Comparison of ENCODE assay signal across 8 cellular contexts in the genomic region with DNA sequence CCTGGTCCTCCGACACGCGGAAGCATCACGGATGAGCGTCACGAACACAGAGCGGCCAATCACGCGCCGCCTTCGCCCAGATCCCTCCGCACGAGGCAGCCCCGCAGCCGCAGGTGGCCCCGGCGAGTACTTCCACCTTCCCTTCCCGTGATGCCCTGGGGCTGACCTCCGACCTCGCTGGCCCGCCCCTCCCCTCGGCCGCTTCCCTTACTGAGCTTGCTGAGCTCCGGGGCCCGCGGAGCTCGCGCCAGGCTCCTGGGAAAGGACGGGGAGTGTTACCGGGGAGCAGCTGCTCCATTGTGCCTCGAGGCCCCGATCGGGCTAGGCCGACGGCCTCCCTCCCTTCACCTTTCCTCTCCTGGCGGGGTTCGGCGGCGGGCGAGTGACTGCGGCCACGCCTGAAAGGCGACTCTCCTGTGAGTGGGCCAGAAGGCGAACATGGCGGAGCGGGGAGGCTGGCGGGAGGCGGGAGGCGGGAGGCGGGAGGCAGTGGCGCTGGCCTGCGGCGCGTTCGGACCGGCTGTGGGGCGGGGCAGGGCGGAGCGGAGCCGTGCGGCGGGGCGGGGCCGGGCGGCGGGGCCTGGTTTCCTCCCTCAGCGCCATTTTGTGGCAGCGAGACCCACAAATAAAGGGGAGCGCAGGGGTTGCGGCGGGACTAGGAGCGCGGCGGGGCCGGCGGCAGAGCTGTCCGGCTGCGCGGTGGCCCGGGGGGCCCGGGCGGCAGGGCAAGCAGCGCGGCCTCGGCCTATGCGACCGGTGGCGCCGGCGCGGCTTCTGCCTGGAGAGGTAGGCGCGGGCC.
DNase-seq lines count a peak whose midpoint lies in the region; ATAC-seq and TF ChIP-seq lines count a peak whose summit lies in the region.

A gene (plus strand): TSS at position 589 of the 799 bp plus-strand sequence. CDS start 8,760 bp downstream, outside the sequence.

- H3K9ac ChIP-seq in iPS-20b (ENCODE audit: low read depth, low read length): peak within 1 kb of the TSS; percentile 99

- ATAC-seq in GM18873 (IDR thresholded peaks at IDR 0.05; ENCODE audit: low FRiP score, unreplicated experiment) (peak; percentile 77), HG03135 (IDR thresholded peaks at IDR 0.05; ENCODE audit: unreplicated experiment) (peak; percentile 80)

- peaks cover 18% of the 10 kb centered on the region; the same call in 1 of the 2 replicates for H3K4me1 ChIP-seq in iPS-20b (ENCODE audit: insufficient read depth, low read length)

- no peaks in the 10 kb centered on the region for H3K9me3 ChIP-seq in iPS-20b (ENCODE audit: insufficient read depth, low read depth, low read length)

- DNase-seq in AG04449 (ENCODE audit: low read depth, low spot score): peak; percentile 54
- peak; percentile 80 for DNase-seq in NCI-H2196 (lab: John Stamatoyannopoulos, UW; ENCODE audit: unreplicated experiment)
- DNase-seq in T47D (ENCODE audit: low read depth in 1 of 2, low spot score in 1 of 2): peak; percentile 77 to 97

- peaks cover 27% of the 10 kb centered on the region; the same call in 1 of the 2 replicates for H3K36me3 ChIP-seq in iPS-20b (ENCODE audit: insufficient read depth, low read depth, low read length)

- no peaks in the 10 kb centered on the region for H3K27me3 ChIP-seq in iPS-20b (ENCODE audit: insufficient read depth, low read length)

- CTCF ChIA-PET in AG04449 (lab: Yijun Ruan, JAX): interaction anchor here (1.0 to 2.7 kb wide), 3 partner anchors 10 to 63 kb away, joined by 3 to 9 read pairs (median 3); a partner anchor contains a TSS

- peak within 1 kb of the TSS; percentile 97 for H3K27ac ChIP-seq in VCaP
- peak within 1 kb of the TSS; percentile 98 for H3K27ac ChIP-seq in iPS-20b (ENCODE audit: low read length)
- H3K27ac ChIP-seq in skin epidermis: peak within 1 kb of the TSS; percentile 94 to 100 (median 99)

- in situ Hi-C loops in T47D (cut with HindIII; ENCODE audit: low pct_unique_long_range_greater_than_20kb, low sequenced_read_pairs): no loop called here

- POLR2A ChIA-PET in AG04449 (lab: Yijun Ruan, JAX): interaction anchor here (1.1 to 2.1 kb wide), 6 partner anchors 10 to 63 kb away, joined by 5 to 15 read pairs (median 6); a partner anchor contains a TSS

- H3K4me3 ChIP-seq in AG04449 (ENCODE audit: low read depth, low read length) (peak within 1 kb of the TSS; percentile 83), iPS-20b (ENCODE audit: low read length) (peak within 1 kb of the TSS; percentile 97), skin epidermis (peak within 1 kb of the TSS; percentile 64 to 99 (median 93))

- no peak for TF ChIP-seq CTCF in AG04449 (IDR thresholded peaks at IDR 0.05; ENCODE audit: insufficient read depth, low read length, missing control alignments)
- no peak for TF ChIP-seq CTCF in VCaP (conservative IDR thresholded peaks at IDR 0.05)

Comparison
In these comparisons a context has a peak if more than half of its experiments do, and no peak if none do; other contexts are left out.
1. Peak in every context shown above with its lines: DNase-seq, ATAC-seq, H3K4me3 ChIP-seq and H3K27ac ChIP-seq.